ENCODE assay signal across 33 cellular contexts in genomic region chr7:143426479-143427142, GRCh38. TPM values are rescaled to one million over a fixed set of nuclear protein-coding genes. Genes with fewer than 3 reads are reported as not detected.
DNase-seq lines count a peak whose midpoint lies in the region; ATAC-seq and FAIRE-seq lines count a peak whose summit lies in the region.
"Had no signal": no experiment of that assay in that cellular context is flagged by ENCODE, and none has a peak within 500 bp of the region (broad histone marks: within the 10 kb centered on the region; RNA-seq: fewer than 3 reads in every experiment).

No MANE protein-coding gene starts in this region.

- H3K4me3 Mint-ChIP-seq in activated CD4-positive, alpha-beta T cell treated with anti-CD3 and anti-CD28 coated beads, Interleukin-2, amount 10 ng/mL, durations not matched to agents 7 days and 5 days: no peak overlapping the region
- H3K4me3 Mint-ChIP-seq in activated T-helper 1 cell treated with anti-CD3 and anti-CD28 coated beads, Interleukin-12 subunit alpha, Interleukin-12 subunit beta, Interleukin-2, Interleukin-4 antibody, amounts not matched to agents 30 ng/mL and 10 ng/mL and 1 ng/mL, durations not matched to agents 14 hours and 24 hours and 36 hours: no peak overlapping the region
- H3K4me3 Mint-ChIP-seq: effector memory CD8-positive, alpha-beta T cell; HFFc6; nephron progenitor cell had no signal

- H3K9me3 Mint-ChIP-seq in activated CD4-positive, alpha-beta T cell treated with anti-CD3 and anti-CD28 coated beads, Interleukin-2, amount 10 ng/mL, durations not matched to agents 7 days and 5 days: no peaks in the 10 kb centered on the region
- no peaks in the 10 kb centered on the region for H3K9me3 Mint-ChIP-seq in activated T-helper 1 cell treated with anti-CD3 and anti-CD28 coated beads, Interleukin-12 subunit alpha, Interleukin-12 subunit beta, Interleukin-2, Interleukin-4 antibody, amounts not matched to agents 30 ng/mL and 10 ng/mL and 1 ng/mL, durations not matched to agents 14 hours and 24 hours and 36 hours
- H3K9me3 Mint-ChIP-seq: effector memory CD8-positive, alpha-beta T cell; HFFc6 had no signal

- peaks cover 3% of the 10 kb centered on the region for H3K27me3 Mint-ChIP-seq in activated CD4-positive, alpha-beta T cell treated with anti-CD3 and anti-CD28 coated beads, Interleukin-2, amount 10 ng/mL, durations not matched to agents 7 days and 5 days
- peaks cover 6% of the 10 kb centered on the region for H3K27me3 Mint-ChIP-seq in activated T-helper 1 cell treated with anti-CD3 and anti-CD28 coated beads, Interleukin-12 subunit alpha, Interleukin-12 subunit beta, Interleukin-2, Interleukin-4 antibody, amounts not matched to agents 30 ng/mL and 10 ng/mL and 1 ng/mL, durations not matched to agents 14 hours and 24 hours and 36 hours (ENCODE audit: insufficient read depth)

- H3K4me1 Mint-ChIP-seq in activated CD4-positive, alpha-beta T cell treated with anti-CD3 and anti-CD28 coated beads, Interleukin-2, amount 10 ng/mL, durations not matched to agents 7 days and 5 days: peaks cover 9% of the 10 kb centered on the region
- peaks cover 9% of the 10 kb centered on the region for H3K4me1 Mint-ChIP-seq in activated T-helper 1 cell treated with anti-CD3 and anti-CD28 coated beads, Interleukin-12 subunit alpha, Interleukin-12 subunit beta, Interleukin-2, Interleukin-4 antibody, amounts not matched to agents 30 ng/mL and 10 ng/mL and 1 ng/mL, durations not matched to agents 14 hours and 24 hours and 36 hours (ENCODE audit: low read depth)
- H3K4me1 Mint-ChIP-seq: nephron progenitor cell had no signal

- H3K4me3 ChIP-seq in small intestine (ENCODE audit: low read depth in 1 of 2, low read length in 2 of 2): no peak overlapping the region
- H3K4me3 ChIP-seq: cardiac muscle cell, coronary artery, esophagus muscularis mucosa, gastroesophageal sphincter, PC-9, upper lobe of right lung had no signal

- DNase-seq in activated CD4-positive, alpha-beta T cell treated with anti-CD3 and anti-CD28 coated beads, Interleukin-2, amount 10 ng/mL, durations not matched to agents 7 days and 5 days: no peak
- DNase-seq in activated CD4-positive, alpha-beta T cell treated with anti-CD3 and anti-CD28 coated beads, Interleukin-2, amount 50 U/mL, for 4 hours: no peak
- no peak for DNase-seq in activated T-helper 1 cell treated with anti-CD3 and anti-CD28 coated beads, Interleukin-12 subunit alpha, Interleukin-12 subunit beta, Interleukin-2, Interleukin-4 antibody, amounts not matched to agents 30 ng/mL and 10 ng/mL and 1 ng/mL, durations not matched to agents 14 hours and 24 hours and 36 hours (ENCODE audit: low spot score)
- peak; percentile 56 for DNase-seq in small intestine
- DNase-seq in activated gamma-delta T cell treated with Interleukin-2 at 50 U/mL for 16 hours: no peak
- DNase-seq: activated CD4-positive, alpha-beta T cell treated with anti-CD3 and anti-CD28 coated beads for 48 hours; activated CD8-positive, alpha-beta memory T cell treated with anti-CD3 and anti-CD28 coated beads, Interleukin-2, amount 50 U/mL, for 48 hours; aorta; effector memory CD8-positive, alpha-beta T cell; HFFc6; hypothalamus; left ventricle myocardium superior; midbrain; NCI-H1436 treated with DMSO at 0.1 percent for 48 hours; nephron progenitor cell; PC-9; posterior cingulate gyrus; Right ventricle myocardium superior; stimulated activated CD4-positive, alpha-beta T cell treated with anti-CD3 and anti-CD28 coated beads, Interleukin-15, amount 100 ng/mL, for 24 hours; SW 1271; upper lobe of right lung had no signal

- peaks cover 0 to 4% of the 10 kb centered on the region in 2 donors for H3K4me1 ChIP-seq in small intestine (ENCODE audit: control insufficient read depth in 2 of 2, insufficient read depth in 1 of 2, low read depth in 1 of 2, low read length in 1 of 2)
- H3K4me1 ChIP-seq: esophagus muscularis mucosa, gastroesophageal sphincter had no signal

- 92 to 95% (median 92%) methylated on average over 2 of the region's 2 CpGs for WGBS in small intestine, 3 donors

- no peaks in the 10 kb centered on the region for H3K36me3 ChIP-seq in small intestine (ENCODE audit: control insufficient read depth in 2 of 2, insufficient read depth in 2 of 2, low read length in 2 of 2)
- H3K36me3 ChIP-seq: cardiac muscle cell, esophagus muscularis mucosa, gastroesophageal sphincter, upper lobe of right lung had no signal

- no peaks in the 10 kb centered on the region for H3K9me3 ChIP-seq in small intestine (ENCODE audit: control insufficient read depth, low read depth)
- H3K9me3 ChIP-seq: esophagus muscularis mucosa, gastroesophageal sphincter, upper lobe of right lung had no signal

- CTCF ChIA-PET in activated CD4-positive, alpha-beta T cell treated with anti-CD3 and anti-CD28 coated beads, Interleukin-2, amount 10 ng/mL, durations not matched to agents 7 days and 5 days (lab: Charles Lee): interaction anchor here (1.0 to 1.1 kb wide), 2 partner anchors 11 to 19 kb away, joined by 3 to 7 read pairs; no protein-coding TSS in a partner anchor

- intact Hi-C loops in activated T-helper 1 cell treated with anti-CD3 and anti-CD28 coated beads, Interleukin-12 subunit alpha, Interleukin-12 subunit beta, Interleukin-2, Interleukin-4 antibody, amounts not matched to agents 30 ng/mL and 10 ng/mL and 1 ng/mL, durations not matched to agents 14 hours and 24 hours and 36 hours (cut with micrococcal nuclease): no loop called here

- no peaks in the 10 kb centered on the region for H3K36me3 Mint-ChIP-seq in activated CD4-positive, alpha-beta T cell treated with anti-CD3 and anti-CD28 coated beads, Interleukin-2, amount 10 ng/mL, durations not matched to agents 7 days and 5 days (ENCODE audit: low read depth)
- H3K36me3 Mint-ChIP-seq in activated T-helper 1 cell treated with anti-CD3 and anti-CD28 coated beads, Interleukin-12 subunit alpha, Interleukin-12 subunit beta, Interleukin-2, Interleukin-4 antibody, amounts not matched to agents 30 ng/mL and 10 ng/mL and 1 ng/mL, durations not matched to agents 14 hours and 24 hours and 36 hours (ENCODE audit: low read depth): no peaks in the 10 kb centered on the region

- H3K27ac Mint-ChIP-seq in activated CD4-positive, alpha-beta T cell treated with anti-CD3 and anti-CD28 coated beads, Interleukin-2, amount 10 ng/mL, durations not matched to agents 7 days and 5 days: peak overlapping the region; percentile 42
- H3K27ac Mint-ChIP-seq in activated T-helper 1 cell treated with anti-CD3 and anti-CD28 coated beads, Interleukin-12 subunit alpha, Interleukin-12 subunit beta, Interleukin-2, Interleukin-4 antibody, amounts not matched to agents 30 ng/mL and 10 ng/mL and 1 ng/mL, durations not matched to agents 14 hours and 24 hours and 36 hours: peak overlapping the region; percentile 29
- H3K27ac Mint-ChIP-seq: effector memory CD8-positive, alpha-beta T cell; HFFc6; nephron progenitor cell had no signal

- FAIRE-seq in small intestine (lab: Jason Lieb, UNC): no peak
- FAIRE-seq: A204.1 had no signal

- POLR2A ChIA-PET in activated CD4-positive, alpha-beta T cell treated with anti-CD3 and anti-CD28 coated beads, Interleukin-2, amount 10 ng/mL, durations not matched to agents 7 days and 5 days (lab: Charles Lee): no interaction called here

- no peak overlapping the region for H3K27ac ChIP-seq in small intestine (ENCODE audit: low read depth in 1 of 2, low read length in 1 of 2)
- H3K27ac ChIP-seq: cardiac muscle cell, coronary artery, esophagus muscularis mucosa, gastroesophageal sphincter, KMS-11, PC-9, upper lobe of right lung had no signal

- H3K27me3 ChIP-seq in small intestine (ENCODE audit: control insufficient read depth in 2 of 2, insufficient read depth in 2 of 2, low read length in 2 of 2): no peaks in the 10 kb centered on the region
- H3K27me3 ChIP-seq: cardiac muscle cell, esophagus muscularis mucosa, gastroesophageal sphincter, upper lobe of right lung had no signal

- ATAC-seq in HG02763 (IDR thresholded peaks at IDR 0.05; ENCODE audit: unreplicated experiment) (peak; percentile 54), HG02970 (IDR thresholded peaks at IDR 0.05; ENCODE audit: low FRiP score, unreplicated experiment) (no peak), GM19035 (IDR thresholded peaks at IDR 0.05; ENCODE audit: unreplicated experiment) (no peak)
- ATAC-seq: effector memory CD8-positive, alpha-beta T cell; gastroesophageal sphincter; left ventricle myocardium superior; sciatic nerve; upper lobe of right lung had no signal

RNA-seq across cellular contexts. Expression of gene TAS2R60, which starts 16.6 kb away (rescaled TPM):
- total RNA-seq in activated CD4-positive, alpha-beta T cell treated with anti-CD3 and anti-CD28 coated beads, Interleukin-2, amount 10 ng/mL, durations not matched to agents 7 days and 5 days: not detected
- total RNA-seq in activated T-helper 1 cell treated with anti-CD3 and anti-CD28 coated beads, Interleukin-12 subunit alpha, Interleukin-12 subunit beta, Interleukin-2, Interleukin-4 antibody, amounts not matched to agents 30 ng/mL and 10 ng/mL and 1 ng/mL, durations not matched to agents 14 hours and 24 hours and 36 hours: not detected in 2 replicates
- not detected for polyA plus RNA-seq in small intestine
- total RNA-seq: cardiac muscle cell, G401, HFFc6, left ventricle myocardium superior, NCI-H460, PC-9, Right ventricle myocardium superior, upper lobe of right lung had no signal
- polyA plus RNA-seq: aorta, cardiac muscle cell had no signal

RNA-seq across cellular contexts. Expression of gene EPHA1, which starts 18.0 kb away (rescaled TPM):
- 10 to 100 TPM; 10.0 to 11.4 TPM for total RNA-seq in activated CD4-positive, alpha-beta T cell treated with anti-CD3 and anti-CD28 coated beads, Interleukin-2, amount 10 ng/mL, durations not matched to agents 7 days and 5 days
- total RNA-seq in activated T-helper 1 cell treated with anti-CD3 and anti-CD28 coated beads, Interleukin-12 subunit alpha, Interleukin-12 subunit beta, Interleukin-2, Interleukin-4 antibody, amounts not matched to agents 30 ng/mL and 10 ng/mL and 1 ng/mL, durations not matched to agents 14 hours and 24 hours and 36 hours: not detected in 2 replicates
- polyA plus RNA-seq in small intestine: 10 to 100 TPM; 14.6 to 42.3 (median 19.6) TPM
- total RNA-seq: G401, HFFc6, left ventricle myocardium superior, NCI-H460 had no signal

RNA-seq across cellular contexts. Expression of gene ZYX, which starts 45.5 kb away (rescaled TPM):
- 100 to 1,000 TPM; 189 TPM for total RNA-seq in activated CD4-positive, alpha-beta T cell treated with anti-CD3 and anti-CD28 coated beads, Interleukin-2, amount 10 ng/mL, durations not matched to agents 7 days and 5 days
- 73.9 and 78.8 TPM in 2 replicates for total RNA-seq in activated T-helper 1 cell treated with anti-CD3 and anti-CD28 coated beads, Interleukin-12 subunit alpha, Interleukin-12 subunit beta, Interleukin-2, Interleukin-4 antibody, amounts not matched to agents 30 ng/mL and 10 ng/mL and 1 ng/mL, durations not matched to agents 14 hours and 24 hours and 36 hours
- polyA plus RNA-seq in small intestine: 10 to 100 TPM; 50.3 to 73.2 (median 50.8) TPM

RNA-seq across cellular contexts. Expression of gene TAS2R41, which starts 51.1 kb away (rescaled TPM):
- total RNA-seq in activated CD4-positive, alpha-beta T cell treated with anti-CD3 and anti-CD28 coated beads, Interleukin-2, amount 10 ng/mL, durations not matched to agents 7 days and 5 days: under 1 TPM in 1 of 2 experiments, not detected in 1; 0.29 TPM
- total RNA-seq in activated T-helper 1 cell treated with anti-CD3 and anti-CD28 coated beads, Interleukin-12 subunit alpha, Interleukin-12 subunit beta, Interleukin-2, Interleukin-4 antibody, amounts not matched to agents 30 ng/mL and 10 ng/mL and 1 ng/mL, durations not matched to agents 14 hours and 24 hours and 36 hours: not detected in 2 replicates
- not detected for polyA plus RNA-seq in small intestine
- total RNA-seq: cardiac muscle cell, G401, gastroesophageal sphincter, HFFc6, left ventricle myocardium superior, NCI-H460, PC-9, Right ventricle myocardium superior, sciatic nerve, upper lobe of right lung had no signal
- polyA plus RNA-seq: aorta, cardiac muscle cell had no signal
